9 cellular contexts compared by ENCODE assay signal in genomic region chr3:12775226-12775625, GRCh38. TPM values are rescaled to one million over a fixed set of nuclear protein-coding genes. Genes with fewer than 3 reads are reported as not detected.
"Had no signal": no experiment of that assay in that cellular context is flagged by ENCODE, and none has a peak within 500 bp of the region (broad histone marks: within the 10 kb centered on the region; RNA-seq: fewer than 3 reads in every experiment).

No MANE protein-coding gene starts in this region.

- H3K27ac ChIP-seq: GM23248 had no signal

- H3K4me2 ChIP-seq: GM23338 had no signal

- H3K4me1 Mint-ChIP-seq: GM23338 had no signal

- H3K36me3 ChIP-seq: HAP-1 had no signal

- H3K9me3 Mint-ChIP-seq: GM23338 had no signal

- DNase-seq: GM23248, GOT3, H7, H9, HCEC 1CT, HFFc6 had no signal

- H3K9ac ChIP-seq: GM23248 had no signal

- H3K9me3 ChIP-seq: HAP-1 had no signal

- H3K4me1 ChIP-seq: HAP-1 had no signal

- H3K27ac Mint-ChIP-seq: GM23338, H9, HFFc6 had no signal

- ATAC-seq: GM23338 had no signal

- H3K4me3 Mint-ChIP-seq: GM23338, H9, HFFc6 had no signal

- H3K4me3 ChIP-seq: GM23248, GM23338, HAP-1 had no signal

RNA-seq across cellular contexts. Expression of gene TMEM40, which starts 16.2 kb away (rescaled TPM):
- total RNA-seq: GM23248, H1, H7, H9 had no signal
